In the genomic region with DNA sequence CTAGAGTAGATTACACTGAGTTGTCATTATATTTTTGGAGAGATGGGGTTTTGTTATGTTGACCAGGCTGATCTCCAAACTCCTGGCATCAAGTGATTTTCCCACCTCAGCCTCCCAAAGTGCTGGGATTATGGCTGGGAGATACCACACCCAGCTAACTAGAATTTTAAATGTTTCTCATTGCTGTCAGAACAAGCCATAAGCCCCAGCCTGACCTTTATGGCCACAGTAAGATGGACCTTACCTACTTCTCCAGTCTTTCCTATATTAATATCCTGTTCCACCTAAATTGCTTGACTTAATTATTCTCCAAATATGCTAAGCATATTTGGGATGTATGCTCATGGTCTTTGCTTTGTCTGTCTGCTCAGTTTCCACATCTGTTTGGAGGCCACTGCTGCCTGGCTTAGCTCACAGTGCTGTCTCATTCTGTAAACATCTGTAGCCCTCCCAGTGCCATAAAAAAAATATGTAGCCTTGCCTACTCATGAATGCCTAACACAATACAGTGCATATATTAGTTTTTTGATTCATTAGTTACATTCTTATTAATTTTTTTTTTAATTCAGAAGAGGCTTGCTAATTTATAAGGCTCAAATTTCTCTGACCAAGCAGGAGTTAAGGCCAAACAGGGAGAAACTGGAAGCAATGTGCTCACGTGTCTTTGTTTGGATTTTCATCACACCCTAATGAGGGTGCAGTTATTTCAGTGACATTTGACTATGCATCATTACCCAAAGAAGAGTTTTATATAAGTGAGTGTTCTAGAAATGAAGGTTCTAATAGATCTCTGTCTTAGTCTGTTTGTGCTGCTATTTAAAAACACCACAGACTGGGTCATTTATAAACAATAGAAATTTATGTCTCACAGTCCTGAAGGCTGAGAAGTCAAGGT, we compare ENCODE assay signal across 1 cellular context.
TF ChIP-seq lines count a peak whose summit lies in the region.

No MANE protein-coding gene starts in this region.

TF ChIP-seq in HEK293, 187 proteins besides CTCF, POLR2A, EP300 and RAD21 (continued from another document):
- TF ChIP-seq, protein P1, sequence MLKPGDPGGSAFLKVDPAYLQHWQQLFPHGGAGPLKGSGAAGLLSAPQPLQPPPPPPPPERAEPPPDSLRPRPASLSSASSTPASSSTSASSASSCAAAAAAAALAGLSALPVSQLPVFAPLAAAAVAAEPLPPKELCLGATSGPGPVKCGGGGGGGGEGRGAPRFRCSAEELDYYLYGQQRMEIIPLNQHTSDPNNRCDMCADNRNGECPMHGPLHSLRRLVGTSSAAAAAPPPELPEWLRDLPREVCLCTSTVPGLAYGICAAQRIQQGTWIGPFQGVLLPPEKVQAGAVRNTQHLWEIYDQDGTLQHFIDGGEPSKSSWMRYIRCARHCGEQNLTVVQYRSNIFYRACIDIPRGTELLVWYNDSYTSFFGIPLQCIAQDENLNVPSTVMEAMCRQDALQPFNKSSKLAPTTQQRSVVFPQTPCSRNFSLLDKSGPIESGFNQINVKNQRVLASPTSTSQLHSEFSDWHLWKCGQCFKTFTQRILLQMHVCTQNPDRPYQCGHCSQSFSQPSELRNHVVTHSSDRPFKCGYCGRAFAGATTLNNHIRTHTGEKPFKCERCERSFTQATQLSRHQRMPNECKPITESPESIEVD (tag by site-specific recombination; IDR thresholded peaks at IDR 0.05), result no peak
- no peak for TF ChIP-seq ZBTB48 (tag by site-specific recombination; IDR thresholded peaks at IDR 0.05)
- TF ChIP-seq REPIN1 (tag by site-specific recombination; IDR thresholded peaks at IDR 0.05; ENCODE audit: low read depth), result no peak
- no peak for TF ChIP-seq ZNF391 (tag by site-specific recombination; IDR thresholded peaks at IDR 0.05; ENCODE audit: borderline replicate concordance, low read depth)
- TF ChIP-seq ZNF335 (tag by site-specific recombination; conservative IDR thresholded peaks at IDR 0.05), result peak; percentile 49; the same call in 1 of the 2 replicates
TF ChIP-seq in HEK293: peak in this region for 2.
